13 cellular contexts compared by ENCODE assay signal in the genomic region with DNA sequence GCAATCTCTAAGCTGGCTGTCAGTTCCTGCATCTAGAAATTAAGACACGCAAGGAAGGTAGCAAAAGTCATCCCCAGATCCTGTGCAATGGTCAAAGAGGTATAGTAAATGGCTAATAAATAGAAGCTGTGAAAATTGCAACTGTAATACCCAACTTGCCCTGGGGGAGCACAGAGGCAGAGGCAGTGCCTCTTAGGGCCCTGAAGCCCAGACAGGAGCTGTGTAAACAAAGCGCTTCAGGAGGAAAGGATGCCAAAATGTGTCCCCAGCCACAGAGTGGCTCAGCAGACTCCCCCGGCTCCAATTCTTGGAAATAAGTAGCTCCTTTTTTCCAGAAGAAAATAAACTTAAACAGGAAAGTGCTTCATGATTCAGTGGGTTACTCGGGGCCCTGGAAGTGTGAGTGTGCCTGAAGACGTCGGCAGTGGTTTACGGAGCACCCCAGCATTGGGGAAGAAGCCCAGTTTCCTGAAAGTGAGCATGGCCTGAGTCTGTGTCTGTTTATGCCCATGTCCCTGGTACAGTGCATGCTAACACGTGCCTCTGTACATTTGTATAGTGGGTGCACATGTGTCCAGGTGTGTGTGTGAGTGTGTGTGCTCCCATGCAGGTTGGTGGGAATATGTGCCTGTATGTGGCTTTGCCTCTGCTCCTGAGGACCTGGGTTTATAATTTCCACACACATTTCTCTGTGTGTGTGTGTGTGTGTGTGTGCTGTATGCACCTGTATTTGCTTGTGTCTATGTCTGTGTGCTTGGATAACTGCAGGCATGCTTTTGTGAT.
DNase-seq lines count a peak whose midpoint lies in the region; ATAC-seq and TF ChIP-seq lines count a peak whose summit lies in the region.
"Had no signal": no experiment of that assay in that cellular context is flagged by ENCODE, and none has a peak within 500 bp of the region (broad histone marks: within the 10 kb centered on the region; RNA-seq: fewer than 3 reads in every experiment).

No MANE protein-coding gene starts in this region.

- H3K36me3 ChIP-seq in RWPE2 (ENCODE audit: low read depth), result no peaks in the 10 kb centered on the region
- H3K36me3 ChIP-seq: neutrophil, SJCRH30 had no signal

- no peaks in the 10 kb centered on the region for H3K9me3 ChIP-seq in RWPE2 (ENCODE audit: severe bottlenecking)
- H3K9me3 ChIP-seq: neutrophil, SJCRH30 had no signal

- no peaks in the 10 kb centered on the region for H3K27me3 Mint-ChIP-seq in activated T-helper 1 cell treated with anti-CD3 and anti-CD28 coated beads, Interleukin-12 subunit alpha, Interleukin-12 subunit beta, Interleukin-2, Interleukin-4 antibody, amounts not matched to agents 30 ng/mL and 10 ng/mL and 1 ng/mL, durations not matched to agents 14 hours and 24 hours and 36 hours (ENCODE audit: insufficient read depth)

- H3K4me1 ChIP-seq in RWPE2 (ENCODE audit: insufficient read depth, poor library complexity, severe bottlenecking) (peaks cover 4% of the 10 kb centered on the region), foreskin keratinocyte (no peaks in the 10 kb centered on the region)
- H3K4me1 ChIP-seq: SJCRH30 had no signal

- no peaks in the 10 kb centered on the region for H3K27me3 ChIP-seq in RWPE2 (ENCODE audit: insufficient read depth, poor library complexity, severe bottlenecking)
- no peaks in the 10 kb centered on the region for H3K27me3 ChIP-seq in foreskin keratinocyte

- no peak for TF ChIP-seq CTCF in RWPE2 (IDR thresholded peaks at IDR 0.05; ENCODE audit: poor library complexity, severe bottlenecking)
- TF ChIP-seq CTCF in foreskin keratinocyte (conservative IDR thresholded peaks at IDR 0.05), result no peak

- no peak overlapping the region for H3K27ac ChIP-seq in RWPE2 (ENCODE audit: poor library complexity, severe bottlenecking)
- no peak overlapping the region for H3K27ac ChIP-seq in foreskin keratinocyte
- H3K27ac ChIP-seq: neutrophil, SJCRH30 had no signal

- intact Hi-C loops in activated T-helper 1 cell treated with anti-CD3 and anti-CD28 coated beads, Interleukin-12 subunit alpha, Interleukin-12 subunit beta, Interleukin-2, Interleukin-4 antibody, amounts not matched to agents 30 ng/mL and 10 ng/mL and 1 ng/mL, durations not matched to agents 14 hours and 24 hours and 36 hours (cut with micrococcal nuclease), result no loop called here

- ATAC-seq in RWPE2 (ENCODE audit: low read depth) (peak; percentile 43), foreskin keratinocyte (peak; percentile 44)

- H3K4me3 Mint-ChIP-seq in activated T-helper 1 cell treated with anti-CD3 and anti-CD28 coated beads, Interleukin-12 subunit alpha, Interleukin-12 subunit beta, Interleukin-2, Interleukin-4 antibody, amounts not matched to agents 30 ng/mL and 10 ng/mL and 1 ng/mL, durations not matched to agents 14 hours and 24 hours and 36 hours, result no peak overlapping the region

- peak; percentile 14 for DNase-seq in NCI-H2029 treated with DMSO at 0.1 percent for 48 hours (lab: John Stamatoyannopoulos, UW)
- no peak for DNase-seq in NCI-H2029 (lab: John Stamatoyannopoulos, UW)
- no peak for DNase-seq in RWPE2 (ENCODE audit: low spot score)
- no peak for DNase-seq in foreskin keratinocyte
- peak; percentile 7 for DNase-seq in smooth muscle cell of the brain vasculature (ENCODE audit: low read depth, low spot score)
- DNase-seq in activated T-helper 1 cell treated with anti-CD3 and anti-CD28 coated beads, Interleukin-12 subunit alpha, Interleukin-12 subunit beta, Interleukin-2, Interleukin-4 antibody, amounts not matched to agents 30 ng/mL and 10 ng/mL and 1 ng/mL, durations not matched to agents 14 hours and 24 hours and 36 hours (ENCODE audit: low spot score), result no peak
- DNase-seq in cerebellum (ENCODE audit: low spot score), result no peak
- no peak for DNase-seq in CD1c-positive myeloid dendritic cell (ENCODE audit: extremely low spot score)
- DNase-seq: ACHN; activated CD4-positive, alpha-beta T cell treated with anti-CD3 and anti-CD28 coated beads, Interleukin-2, amount 50 U/mL, for 48 hours; activated naive CD4-positive, alpha-beta T cell treated with anti-CD3 and anti-CD28 coated beads, Interleukin-2, amount 50 U/mL, for 16 hours; SJCRH30 had no signal

- no peaks in the 10 kb centered on the region for H3K9me3 Mint-ChIP-seq in activated T-helper 1 cell treated with anti-CD3 and anti-CD28 coated beads, Interleukin-12 subunit alpha, Interleukin-12 subunit beta, Interleukin-2, Interleukin-4 antibody, amounts not matched to agents 30 ng/mL and 10 ng/mL and 1 ng/mL, durations not matched to agents 14 hours and 24 hours and 36 hours

- no peaks in the 10 kb centered on the region for H3K4me1 Mint-ChIP-seq in activated T-helper 1 cell treated with anti-CD3 and anti-CD28 coated beads, Interleukin-12 subunit alpha, Interleukin-12 subunit beta, Interleukin-2, Interleukin-4 antibody, amounts not matched to agents 30 ng/mL and 10 ng/mL and 1 ng/mL, durations not matched to agents 14 hours and 24 hours and 36 hours (ENCODE audit: low read depth)

- H3K27ac Mint-ChIP-seq in activated T-helper 1 cell treated with anti-CD3 and anti-CD28 coated beads, Interleukin-12 subunit alpha, Interleukin-12 subunit beta, Interleukin-2, Interleukin-4 antibody, amounts not matched to agents 30 ng/mL and 10 ng/mL and 1 ng/mL, durations not matched to agents 14 hours and 24 hours and 36 hours, result no peak overlapping the region

- no peak overlapping the region for H3K4me3 ChIP-seq in RWPE2 (ENCODE audit: severe bottlenecking)
- H3K4me3 ChIP-seq: SJCRH30 had no signal

- no peaks in the 10 kb centered on the region for H3K36me3 Mint-ChIP-seq in activated T-helper 1 cell treated with anti-CD3 and anti-CD28 coated beads, Interleukin-12 subunit alpha, Interleukin-12 subunit beta, Interleukin-2, Interleukin-4 antibody, amounts not matched to agents 30 ng/mL and 10 ng/mL and 1 ng/mL, durations not matched to agents 14 hours and 24 hours and 36 hours (ENCODE audit: low read depth)

Comparison
In these comparisons a context has a peak if more than half of its experiments do, and no peak if none do; other contexts are left out.
1. DNase-seq: peak in NCI-H2029 treated with DMSO at 0.1 percent for 48 hours (single experiment) and smooth muscle cell of the brain vasculature (single experiment); none in NCI-H2029 (single experiment), RWPE2 (single experiment), foreskin keratinocyte (0 of 2), activated T-helper 1 cell treated with anti-CD3 and anti-CD28 coated beads, Interleukin-12 subunit alpha, Interleukin-12 subunit beta, Interleukin-2, Interleukin-4 antibody, amounts not matched to agents 30 ng/mL and 10 ng/mL and 1 ng/mL, durations not matched to agents 14 hours and 24 hours and 36 hours (single experiment), cerebellum (single experiment) and CD1c-positive myeloid dendritic cell (single experiment).